ENCODE assay signal across 8 cellular contexts in the genomic region with DNA sequence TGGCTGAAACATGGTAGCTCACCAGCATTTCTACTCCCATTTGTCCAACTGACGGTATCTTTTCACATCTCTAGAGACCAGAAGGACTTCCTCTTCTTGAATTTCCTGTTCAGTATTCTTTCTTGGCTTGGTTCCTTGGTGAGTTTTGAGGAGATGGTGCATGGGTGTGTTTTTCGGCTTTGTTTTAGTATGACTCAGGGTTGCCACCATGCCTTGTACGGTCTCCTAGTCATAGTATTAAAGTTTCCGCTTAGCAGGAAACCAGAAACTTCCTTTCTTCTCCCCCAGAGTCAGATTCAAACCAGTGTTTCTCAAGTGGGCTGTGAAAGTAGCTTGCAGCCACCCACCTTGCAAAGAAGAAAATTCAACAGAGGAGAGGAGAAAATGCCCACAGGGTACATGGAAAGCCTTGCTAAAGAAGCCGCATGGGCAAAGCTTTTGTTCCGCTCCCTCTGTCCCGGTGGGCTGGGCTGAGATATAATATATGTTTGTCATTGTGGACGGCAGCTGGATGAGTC. TPM values are rescaled to one million over a fixed set of nuclear protein-coding genes. Genes with fewer than 3 reads are reported as not detected.
DNase-seq lines count a peak whose midpoint lies in the region; ATAC-seq, FAIRE-seq and TF ChIP-seq lines count a peak whose summit lies in the region.

No MANE protein-coding gene starts in this region.

- TF ChIP-seq CTCF in DND-41 (IDR thresholded peaks at IDR 0.05; ENCODE audit: borderline replicate concordance, extremely low read depth, low read length, poor library complexity, severe bottlenecking) = no peak
- no peak for TF ChIP-seq CTCF in suprapubic skin (IDR thresholded peaks at IDR 0.05)

- DNase-seq in DND-41 (peak; percentile 77), left kidney (ENCODE audit: low read depth, low spot score) (peak; percentile 9), suprapubic skin (ENCODE audit: low spot score in 2 of 2) (no peak), cerebellar cortex (ENCODE audit: low spot score) (no peak), urothelium cell line (ENCODE audit: low spot score) (no peak)
- DNase-seq in activated naive CD4-positive, alpha-beta T cell treated with anti-CD3 and anti-CD28 coated beads, Interleukin-2, amount 50 U/mL, for 16 hours = peak; percentile 53

- WGBS in HUES64 = 88% methylated on average over 8 of the region's 8 CpGs
- WGBS in suprapubic skin = 31% methylated on average over 8 of the region's 8 CpGs

- peaks cover 86% of the 10 kb centered on the region for H3K4me1 ChIP-seq in DND-41 (ENCODE audit: insufficient read depth, low read length)
- H3K4me1 ChIP-seq in HUES64 (ENCODE audit: insufficient read depth, low read length) = peaks cover 14% of the 10 kb centered on the region; the same call in 1 of the 2 replicates
- H3K4me1 ChIP-seq in suprapubic skin = peaks cover 83% of the 10 kb centered on the region

- FAIRE-seq in urothelium cell line (lab: Jason Lieb, UNC) = no peak

- peak overlapping the region; percentile 89 for H3K9ac ChIP-seq in DND-41 (ENCODE audit: low read depth, low read length)
- peak overlapping the region; percentile 19; the same call in 1 of the 2 replicates for H3K9ac ChIP-seq in HUES64 (ENCODE audit: low read depth, low read length)

- H3K4me2 ChIP-seq in DND-41 (ENCODE audit: insufficient read depth, low read length) = peak overlapping the region; percentile 76

- peaks cover 100% of the 10 kb centered on the region for H3K79me2 ChIP-seq in DND-41 (ENCODE audit: insufficient read depth, low read length)

- H3K9me3 ChIP-seq in DND-41 (ENCODE audit: insufficient read depth, low read length, severe bottlenecking) (no peaks in the 10 kb centered on the region), HUES64 (ENCODE audit: insufficient read depth, low read depth, low read length) (no peaks in the 10 kb centered on the region), suprapubic skin (no peaks in the 10 kb centered on the region)

- no peak for TF ChIP-seq POLR2A in suprapubic skin (IDR thresholded peaks at IDR 0.05)

- peaks cover 85% of the 10 kb centered on the region for H3K36me3 ChIP-seq in DND-41 (ENCODE audit: insufficient read depth, low read length)
- H3K36me3 ChIP-seq in HUES64 (ENCODE audit: insufficient read depth, low read length) = no peaks in the 10 kb centered on the region
- no peaks in the 10 kb centered on the region for H3K36me3 ChIP-seq in suprapubic skin

- peak overlapping the region; percentile 4 to 92; a peak in 3 of 4 replicates for H3K4me3 ChIP-seq in DND-41 (ENCODE audit: low read depth in 1 of 2, low read length in 2 of 2)
- no peak overlapping the region for H3K4me3 ChIP-seq in HUES64 (ENCODE audit: low read length)
- H3K4me3 ChIP-seq in suprapubic skin = peak overlapping the region; percentile 15

- no peak for TF ChIP-seq EP300 in suprapubic skin (IDR thresholded peaks at IDR 0.05)

- H2AFZ ChIP-seq in DND-41 (ENCODE audit: low read depth, low read length) = no peak overlapping the region

- H3K27ac ChIP-seq in DND-41 (ENCODE audit: low read length) = peak overlapping the region; percentile 99
- H3K27ac ChIP-seq in HUES64 (ENCODE audit: low read depth, low read length) = no peak overlapping the region
- H3K27ac ChIP-seq in suprapubic skin = peak overlapping the region; percentile 64

- peaks cover 84% of the 10 kb centered on the region for H4K20me1 ChIP-seq in DND-41 (ENCODE audit: insufficient read depth, low read length)

- H3K27me3 ChIP-seq in DND-41 (ENCODE audit: insufficient read depth, low read length, poor library complexity) = no peaks in the 10 kb centered on the region
- peaks cover 35% of the 10 kb centered on the region for H3K27me3 ChIP-seq in HUES64 (ENCODE audit: insufficient read depth, low read length)
- H3K27me3 ChIP-seq in suprapubic skin = no peaks in the 10 kb centered on the region

- ATAC-seq in DND-41 (ENCODE audit: insufficient read depth, low read depth) (peak; percentile 66), GM21447 (IDR thresholded peaks at IDR 0.05; ENCODE audit: unreplicated experiment) (peak; percentile 84)

RNA-seq across cellular contexts. Expression of a gene that starts 5.7 kb away (rescaled TPM):
- polyA plus RNA-seq in HUES64 (2013, experiment 1 of 2) = 43.2 TPM
- 67.1 TPM for polyA plus RNA-seq in HUES64 (2013, experiment 2 of 2)
- 100 to 1,000 TPM; 162 to 192 (median 179) TPM for total RNA-seq in suprapubic skin

RNA-seq across cellular contexts. Expression of a gene that starts 55.1 kb away (rescaled TPM):
- polyA plus RNA-seq in HUES64 (2013, experiment 1 of 2) = not detected
- not detected for polyA plus RNA-seq in HUES64 (2013, experiment 2 of 2)
- total RNA-seq in suprapubic skin = 10 to 100 TPM; 17.7 to 75.4 (median 38.7) TPM

Comparison
In these comparisons a context has a peak if more than half of its experiments do, and no peak if none do; other contexts are left out.
1. DNase-seq: peak in DND-41 (single experiment), activated naive CD4-positive, alpha-beta T cell treated with anti-CD3 and anti-CD28 coated beads, Interleukin-2, amount 50 U/mL, for 16 hours (single experiment) and left kidney (single experiment); none in suprapubic skin (0 of 2), cerebellar cortex (single experiment) and urothelium cell line (single experiment).